In genomic region chr9:131423171-131423581, GRCh38 we compare ENCODE assay signal across 8 cellular contexts. TPM values are rescaled to one million over a fixed set of nuclear protein-coding genes. Genes with fewer than 3 reads are reported as not detected.
DNase-seq lines count a peak whose midpoint lies in the region; ATAC-seq, FAIRE-seq and TF ChIP-seq lines count a peak whose summit lies in the region.

No MANE protein-coding gene starts in this region.

- peaks cover 100% of the 10 kb centered on the region for H3K79me2 ChIP-seq in hepatocyte

- H3K27me3 ChIP-seq in adrenal gland (no peaks in the 10 kb centered on the region), hepatocyte (no peaks in the 10 kb centered on the region), rectal smooth muscle tissue (ENCODE audit: control insufficient read depth, insufficient read depth, low read length) (no peaks in the 10 kb centered on the region)

- WGBS in adrenal gland, 4 donors = 8 to 15% (median 11%) methylated on average over 4 to 14 of the region's 14 CpGs
- WGBS in hepatocyte (ENCODE audit: low lambda C conversion rate, missing lambda C conversion rate) = 29% methylated on average over 14 of the region's 14 CpGs

- no peak for ATAC-seq in HG03175 (IDR thresholded peaks at IDR 0.05; ENCODE audit: unreplicated experiment)

- TF ChIP-seq EP300 in Ishikawa (IDR thresholded peaks at IDR 0.05; ENCODE audit: borderline replicate concordance) = peak; percentile 59; the same call in 1 of the 2 replicates

- TF ChIP-seq POLR2A in adrenal gland (IDR thresholded peaks at IDR 0.05) (no peak), GM12892 (IDR thresholded peaks at IDR 0.05; ENCODE audit: low read depth, low read length) (no peak)

- no peak; the same call in 1 of the 2 replicates for TF ChIP-seq RAD21 in Ishikawa (IDR thresholded peaks at IDR 0.05; ENCODE audit: low read depth)

- FAIRE-seq in GM12892 (lab: Jason Lieb, UNC) = no peak

- TF ChIP-seq CTCF in adrenal gland (IDR thresholded peaks at IDR 0.05) (no peak), hepatocyte (IDR thresholded peaks at IDR 0.05; ENCODE audit: poor library complexity) (no peak)

- H2AFZ ChIP-seq in hepatocyte = no peak overlapping the region

- H3K4me1 ChIP-seq in adrenal gland (replicated peaks in 1 of 2) = peaks cover 47 to 58% of the 10 kb centered on the region in 2 donors
- H3K4me1 ChIP-seq in hepatocyte (ENCODE audit: insufficient read depth) = peaks cover 44% of the 10 kb centered on the region
- H3K4me1 ChIP-seq in rectal smooth muscle tissue (ENCODE audit: control insufficient read depth, insufficient read depth, low read length) = peaks cover 35% of the 10 kb centered on the region

- peak; percentile 93 for DNase-seq in DMS53 treated with DMSO at 0.1 percent for 48 hours (lab: John Stamatoyannopoulos, UW; ENCODE audit: unreplicated experiment)
- peak; percentile 55 to 86 (median 80) for DNase-seq in adrenal gland
- DNase-seq in hepatocyte (ENCODE audit: low spot score) = peak; percentile 78
- DNase-seq in GM12892 (ENCODE audit: insufficient read length) = no peak
- no peak for DNase-seq in GF-D8 (lab: John Stamatoyannopoulos, UW)

- intact Hi-C loops in adrenal gland (cut with DNase I) = loop anchor here in 1 of 2 donors (5.0 kb wide), 1 partner anchor 49 kb away; no protein-coding TSS in a partner anchor

- no peaks in the 10 kb centered on the region for H3K9me2 ChIP-seq in hepatocyte (replicated peaks; ENCODE audit: insufficient read depth)

- H3K27ac ChIP-seq in adrenal gland (peak overlapping the region; percentile 1 to 87 (median 80)), hepatocyte (peak overlapping the region; percentile 79), rectal smooth muscle tissue (ENCODE audit: low read depth, low read length) (peak overlapping the region; percentile 76)

- H3K4me3 ChIP-seq in adrenal gland (no peak overlapping the region), hepatocyte (no peak overlapping the region), rectal smooth muscle tissue (ENCODE audit: low read length) (no peak overlapping the region)

- H4K20me1 ChIP-seq in hepatocyte (ENCODE audit: insufficient read depth, poor library complexity, severe bottlenecking) = peaks cover 100% of the 10 kb centered on the region

- H3K9ac ChIP-seq in rectal smooth muscle tissue (ENCODE audit: low read length) = no peak overlapping the region

- no peaks in the 10 kb centered on the region for H3K36me3 ChIP-seq in adrenal gland (replicated peaks in 1 of 2)
- H3K36me3 ChIP-seq in hepatocyte (replicated peaks; ENCODE audit: insufficient read depth, low read depth) = no peaks in the 10 kb centered on the region
- H3K36me3 ChIP-seq in rectal smooth muscle tissue (ENCODE audit: control insufficient read depth, insufficient read depth, low read length) = no peaks in the 10 kb centered on the region

- peak overlapping the region; percentile 49 for H3K4me2 ChIP-seq in hepatocyte

- H3K9me3 ChIP-seq in adrenal gland (replicated peaks in 1 of 3) (no peaks in the 10 kb centered on the region), hepatocyte (ENCODE audit: low read depth) (no peaks in the 10 kb centered on the region)

TF ChIP-seq in Ishikawa, 13 proteins besides CTCF, POLR2A, EP300 and RAD21:
- no peak for TF ChIP-seq TAF1 (IDR thresholded peaks at IDR 0.05; ENCODE audit: low read depth)
- TF ChIP-seq FOXM1 (IDR thresholded peaks at IDR 0.05; ENCODE audit: borderline replicate concordance, low read depth) = peak; percentile 39; the same call in 1 of the 2 replicates
- no peak; the same call in 1 of the 2 replicates for TF ChIP-seq CREB1 (IDR thresholded peaks at IDR 0.05; ENCODE audit: low read depth)
- peak; percentile 68 for TF ChIP-seq NFIC (IDR thresholded peaks at IDR 0.05)
- 0 out of 2 replicates have a peak, but pooled peaks have one; percentile 9 for TF ChIP-seq USF1 (IDR thresholded peaks at IDR 0.05)
- TF ChIP-seq CEBPB (IDR thresholded peaks at IDR 0.05) = peak; percentile 83; the same call in 1 of the 2 replicates
- TF ChIP-seq YY1 (IDR thresholded peaks at IDR 0.05; ENCODE audit: low read depth) = no peak
- no peak for TF ChIP-seq ZBTB7A (IDR thresholded peaks at IDR 0.05; ENCODE audit: low read depth)
- peak; percentile 88 for TF ChIP-seq TEAD4 (IDR thresholded peaks at IDR 0.05)
- TF ChIP-seq EGR1 (IDR thresholded peaks at IDR 0.05) = no peak
- peak; percentile 89 for TF ChIP-seq TCF12 (IDR thresholded peaks at IDR 0.05; ENCODE audit: low read depth)
- TF ChIP-seq, protein P1, sequence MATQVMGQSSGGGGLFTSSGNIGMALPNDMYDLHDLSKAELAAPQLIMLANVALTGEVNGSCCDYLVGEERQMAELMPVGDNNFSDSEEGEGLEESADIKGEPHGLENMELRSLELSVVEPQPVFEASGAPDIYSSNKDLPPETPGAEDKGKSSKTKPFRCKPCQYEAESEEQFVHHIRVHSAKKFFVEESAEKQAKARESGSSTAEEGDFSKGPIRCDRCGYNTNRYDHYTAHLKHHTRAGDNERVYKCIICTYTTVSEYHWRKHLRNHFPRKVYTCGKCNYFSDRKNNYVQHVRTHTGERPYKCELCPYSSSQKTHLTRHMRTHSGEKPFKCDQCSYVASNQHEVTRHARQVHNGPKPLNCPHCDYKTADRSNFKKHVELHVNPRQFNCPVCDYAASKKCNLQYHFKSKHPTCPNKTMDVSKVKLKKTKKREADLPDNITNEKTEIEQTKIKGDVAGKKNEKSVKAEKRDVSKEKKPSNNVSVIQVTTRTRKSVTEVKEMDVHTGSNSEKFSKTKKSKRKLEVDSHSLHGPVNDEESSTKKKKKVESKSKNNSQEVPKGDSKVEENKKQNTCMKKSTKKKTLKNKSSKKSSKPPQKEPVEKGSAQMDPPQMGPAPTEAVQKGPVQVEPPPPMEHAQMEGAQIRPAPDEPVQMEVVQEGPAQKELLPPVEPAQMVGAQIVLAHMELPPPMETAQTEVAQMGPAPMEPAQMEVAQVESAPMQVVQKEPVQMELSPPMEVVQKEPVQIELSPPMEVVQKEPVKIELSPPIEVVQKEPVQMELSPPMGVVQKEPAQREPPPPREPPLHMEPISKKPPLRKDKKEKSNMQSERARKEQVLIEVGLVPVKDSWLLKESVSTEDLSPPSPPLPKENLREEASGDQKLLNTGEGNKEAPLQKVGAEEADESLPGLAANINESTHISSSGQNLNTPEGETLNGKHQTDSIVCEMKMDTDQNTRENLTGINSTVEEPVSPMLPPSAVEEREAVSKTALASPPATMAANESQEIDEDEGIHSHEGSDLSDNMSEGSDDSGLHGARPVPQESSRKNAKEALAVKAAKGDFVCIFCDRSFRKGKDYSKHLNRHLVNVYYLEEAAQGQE (IDR thresholded peaks at IDR 0.05; ENCODE audit: low read depth) = no peak
- peak; percentile 91 for TF ChIP-seq MAX (IDR thresholded peaks at IDR 0.05)

RNA-seq across cellular contexts. Expression of gene PRRC2B, which starts 29.3 kb away (rescaled TPM):
- total RNA-seq in adrenal gland (100 to 1,000 TPM; 109 to 255 (median 161) TPM), hepatocyte (76.8 and 118 TPM in 2 replicates)
- polyA plus RNA-seq in adrenal gland (100 to 1,000 TPM in 1 of 3 donors, 10 to 100 TPM in 2; 56.9 to 141 (median 98.1) TPM), hepatocyte (44.6 and 48.2 TPM in 2 replicates)
- 44.9 TPM for polyA plus RNA-seq in GM12892 (2012; ENCODE audit: missing spikeins)

Comparison
In these comparisons a context has a peak if more than half of its experiments do, and no peak if none do; other contexts are left out.
1. DNase-seq: peak in DMS53 treated with DMSO at 0.1 percent for 48 hours (single experiment), adrenal gland (7 of 7) and hepatocyte (single experiment); none in GM12892 (single experiment) and GF-D8 (single experiment).
2. Peak in every context shown above with its lines, with median percentiles within 50 percentile points of each other: H3K27ac ChIP-seq.